ENCODE assay signal across 8 cellular contexts in the genomic region with DNA sequence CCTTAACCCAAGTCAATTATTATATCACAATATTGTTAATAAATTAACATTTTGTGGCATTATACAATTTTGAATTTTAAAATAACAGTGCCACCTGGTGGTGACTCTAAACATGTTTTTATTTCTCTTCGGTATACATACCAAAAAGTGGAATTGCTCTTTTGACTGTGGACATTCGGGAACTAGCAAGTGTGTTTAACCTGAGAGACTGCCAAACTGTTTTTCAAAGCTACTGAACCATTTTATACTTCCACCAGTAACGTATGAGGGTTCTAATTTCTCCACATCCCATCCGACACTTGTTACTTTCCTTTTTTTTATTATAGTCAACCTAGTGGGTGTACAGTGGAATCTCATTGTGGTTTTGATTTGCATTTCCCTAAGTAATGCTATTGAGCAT. TPM values are rescaled to one million over a fixed set of nuclear protein-coding genes. Genes with fewer than 3 reads are reported as not detected.
DNase-seq lines count a peak whose midpoint lies in the region; ATAC-seq and TF ChIP-seq lines count a peak whose summit lies in the region.

No MANE protein-coding gene starts in this region.

- ATAC-seq in RWPE2 (ENCODE audit: low read depth) (peak; percentile 35; the same call in 1 of the 3 replicates), GM21447 (IDR thresholded peaks at IDR 0.05; ENCODE audit: unreplicated experiment) (no peak), GM21723 (IDR thresholded peaks at IDR 0.05; ENCODE audit: unreplicated experiment) (no peak)

- TF ChIP-seq CTCF in RWPE2 (IDR thresholded peaks at IDR 0.05; ENCODE audit: poor library complexity, severe bottlenecking) (peak; percentile 74), fibroblast of mammary gland (conservative IDR thresholded peaks at IDR 0.05; ENCODE audit: control insufficient read depth, insufficient read depth, low read depth, low read length) (peak; percentile 20)

- DNase-seq in DMS114 treated with DMSO at 0.1 percent for 48 hours (lab: John Stamatoyannopoulos, UW; ENCODE audit: unreplicated experiment) (peak; percentile 20), RWPE2 (ENCODE audit: low spot score) (no peak), fibroblast of mammary gland (ENCODE audit: low read depth) (peak; percentile 58), putamen (ENCODE audit: low spot score) (peak; percentile 27), T-helper 9 cell (no peak)
- peak; percentile 44 for DNase-seq in Jurkat, Clone E6-1 (ENCODE audit: low read depth, low spot score)

- H3K27me3 ChIP-seq in RWPE2 (ENCODE audit: insufficient read depth, poor library complexity, severe bottlenecking) = no peaks in the 10 kb centered on the region

- H3K27ac ChIP-seq in RWPE2 (ENCODE audit: poor library complexity, severe bottlenecking) = no peak overlapping the region

- no peak overlapping the region for H3K4me3 ChIP-seq in Jurkat, Clone E6-1 (ENCODE audit: low read length)
- H3K4me3 ChIP-seq in RWPE2 (ENCODE audit: severe bottlenecking) (no peak overlapping the region), fibroblast of mammary gland (ENCODE audit: control insufficient read depth, low read depth, low read length) (no peak overlapping the region)

- H3K9me3 ChIP-seq in RWPE2 (ENCODE audit: severe bottlenecking) = no peaks in the 10 kb centered on the region

- no peaks in the 10 kb centered on the region for H3K36me3 ChIP-seq in RWPE2 (ENCODE audit: low read depth)

- no peaks in the 10 kb centered on the region for H3K4me1 ChIP-seq in RWPE2 (ENCODE audit: insufficient read depth, poor library complexity, severe bottlenecking)

RNA-seq across cellular contexts. Expression of gene HSDL2, which starts 18.3 kb away (rescaled TPM):
- polyA plus RNA-seq in Jurkat, Clone E6-1 (2012; ENCODE audit: insufficient read depth, insufficient read length) = 34.0 TPM

RNA-seq across cellular contexts. Expression of gene PTBP3, which starts 28.2 kb away (rescaled TPM):
- 35.6 TPM for polyA plus RNA-seq in Jurkat, Clone E6-1 (2012; ENCODE audit: insufficient read depth, insufficient read length)

Comparison
In these comparisons a context has a peak if more than half of its experiments do, and no peak if none do; other contexts are left out.
1. DNase-seq: peak in DMS114 treated with DMSO at 0.1 percent for 48 hours (single experiment), Jurkat, Clone E6-1 (single experiment), fibroblast of mammary gland (single experiment) and putamen (single experiment); none in RWPE2 (single experiment) and T-helper 9 cell (single experiment).